ENCODE assay signal across 9 cellular contexts in genomic region chr2:107407974-107408373, GRCh38.
"Had no signal": no experiment of that assay in that cellular context is flagged by ENCODE, and none has a peak within 500 bp of the region (broad histone marks: within the 10 kb centered on the region; RNA-seq: fewer than 3 reads in every experiment).

No MANE protein-coding gene starts in this region.

- H3K4me1 Mint-ChIP-seq: IgD-negative memory B cell had no signal

- DNase-seq: GM23248, GOT3, H7, HFFc6 had no signal

- H3K9me3 ChIP-seq: HAP-1 had no signal

- H3K27ac ChIP-seq: GM23248, HL-60 had no signal

- H3K4me3 Mint-ChIP-seq: HFFc6, IgD-negative memory B cell had no signal

- H3K4me3 ChIP-seq: GM23248, HAP-1 had no signal

- ATAC-seq: HCT116, HepG2 had no signal

- H3K27me3 Mint-ChIP-seq: IgD-negative memory B cell had no signal

- H2AFZ ChIP-seq: GM23248 had no signal

- H3K27ac Mint-ChIP-seq: HFFc6, IgD-negative memory B cell had no signal

- H3K4me1 ChIP-seq: HAP-1 had no signal

- H3K36me3 ChIP-seq: HAP-1 had no signal

- H3K36me3 Mint-ChIP-seq: IgD-negative memory B cell had no signal

- H3K9ac ChIP-seq: GM23248 had no signal
